Comparison of ENCODE assay signal across 8 cellular contexts in the genomic region with DNA sequence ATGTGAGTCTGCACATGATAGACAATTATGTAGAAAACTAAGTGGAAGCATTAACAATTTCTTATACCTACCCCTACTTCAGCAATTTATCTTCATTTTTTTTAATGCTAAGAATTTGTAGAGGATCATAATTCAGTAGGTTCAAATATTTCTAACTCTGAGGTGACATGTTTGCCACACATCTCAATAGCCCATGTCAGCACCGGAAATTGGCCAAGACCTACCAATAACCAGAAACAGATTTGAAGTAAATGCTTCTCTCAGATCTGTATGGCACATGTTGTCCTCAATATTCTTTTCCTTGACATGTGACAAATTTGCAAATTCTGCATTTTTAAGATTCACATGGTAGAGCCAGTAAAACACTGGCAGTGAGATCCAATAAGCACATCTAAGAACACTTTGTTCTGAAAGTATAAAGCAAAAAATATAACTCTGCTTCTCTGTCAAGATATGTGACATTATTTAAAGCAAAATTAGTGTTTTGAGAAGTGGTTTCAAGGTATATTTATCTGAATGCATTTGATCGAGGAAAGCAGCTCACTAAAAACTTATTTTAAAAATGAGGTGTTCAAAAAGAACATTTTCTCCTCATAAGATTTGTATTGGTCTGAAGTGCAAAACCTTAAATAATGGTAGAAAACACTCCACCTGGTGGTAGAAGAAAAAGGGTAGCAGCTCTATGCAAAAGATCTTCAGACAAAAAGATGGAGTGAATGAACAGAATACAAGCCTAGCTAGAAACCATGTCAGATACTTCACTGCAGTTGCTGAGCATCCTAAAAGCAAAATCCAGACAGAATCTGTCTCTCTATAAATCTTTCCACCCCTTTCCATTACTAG.
DNase-seq lines count a peak whose midpoint lies in the region; FAIRE-seq and TF ChIP-seq lines count a peak whose summit lies in the region.

No MANE protein-coding gene starts in this region.

- FAIRE-seq in D721Med (lab: Jason Lieb, UNC), result no peak

- TF ChIP-seq CTCF in D721Med (IDR thresholded peaks at IDR 0.05; ENCODE audit: insufficient read depth, missing control alignments) (peak; percentile 28), GM20000 (IDR thresholded peaks at IDR 0.05; ENCODE audit: extremely low read depth, missing control alignments) (peak; percentile 29), glutamatergic neuron (IDR thresholded peaks at IDR 0.05; ENCODE audit: partially characterized antibody, unreplicated experiment) (peak; percentile 78)

- no peak overlapping the region for H3K27ac Mint-ChIP-seq in glutamatergic neuron (ENCODE audit: unreplicated experiment)

- no peak overlapping the region for H3K4me3 Mint-ChIP-seq in glutamatergic neuron (ENCODE audit: unreplicated experiment)

- peaks cover 6% of the 10 kb centered on the region for H3K36me3 Mint-ChIP-seq in glutamatergic neuron (ENCODE audit: unreplicated experiment)

- no peaks in the 10 kb centered on the region for H3K27me3 Mint-ChIP-seq in glutamatergic neuron (ENCODE audit: unreplicated experiment)

- no peak for DNase-seq in D721Med (ENCODE audit: insufficient read length, low spot score)
- no peak for DNase-seq in GM20000 (ENCODE audit: low spot score)
- DNase-seq in OCI-M1 (lab: John Stamatoyannopoulos, UW), result peak; percentile 68
- DNase-seq in glutamatergic neuron, result no peak
- DNase-seq in ecto neural progenitor cell (ENCODE audit: low spot score), result no peak
- no peak for DNase-seq in effector CD4-positive, alpha-beta T cell
- DNase-seq in globus pallidus (ENCODE audit: low spot score), result no peak
- DNase-seq in cerebellum (ENCODE audit: low spot score), result no peak

- no peaks in the 10 kb centered on the region for H3K9me3 Mint-ChIP-seq in glutamatergic neuron (ENCODE audit: unreplicated experiment)

- peaks cover 2% of the 10 kb centered on the region for H3K4me1 Mint-ChIP-seq in glutamatergic neuron (ENCODE audit: low read depth, unreplicated experiment)

Comparison
In these comparisons a context has a peak if more than half of its experiments do, and no peak if none do; other contexts are left out.
1. CTCF ChIP-seq: peak in every context shown above with its lines; median percentile 78 in glutamatergic neuron; 29 in GM20000; 28 in D721Med.